In genomic region chr12:873954-874353, GRCh38 we compare ENCODE assay signal across 18 cellular contexts.
DNase-seq lines count a peak whose midpoint lies in the region; ATAC-seq, FAIRE-seq and TF ChIP-seq lines count a peak whose summit lies in the region.
"Had no signal": no experiment of that assay in that cellular context is flagged by ENCODE, and none has a peak within 500 bp of the region (broad histone marks: within the 10 kb centered on the region; RNA-seq: fewer than 3 reads in every experiment).

No MANE protein-coding gene starts in this region.

- no peaks in the 10 kb centered on the region for H3K9me3 Mint-ChIP-seq in activated naive CD8-positive, alpha-beta T cell treated with anti-CD3 and anti-CD28 coated beads, Interleukin-2, amount 50 U/mL, for 24 hours
- H3K9me3 Mint-ChIP-seq: T-helper 1 cell treated with Interleukin-12 subunit alpha and Interleukin-12 subunit beta and Interleukin-4 antibody, amounts not matched to agents 30 μg/mL and 1 μg/mL, for 36 hours had no signal

- H3K27me3 Mint-ChIP-seq in activated naive CD8-positive, alpha-beta T cell treated with anti-CD3 and anti-CD28 coated beads, Interleukin-2, amount 50 U/mL, for 24 hours = no peaks in the 10 kb centered on the region

- peak; percentile 63 for FAIRE-seq in GM12892 (lab: Jason Lieb, UNC)

- DNase-seq in A172 (ENCODE audit: low spot score) = peak; percentile 8
- no peak for DNase-seq in GM12892 (ENCODE audit: insufficient read length)
- no peak for DNase-seq in activated naive CD8-positive, alpha-beta T cell treated with anti-CD3 and anti-CD28 coated beads, Interleukin-2, amount 50 U/mL, for 24 hours
- DNase-seq in left lobe of liver (ENCODE audit: low spot score) = no peak
- DNase-seq in T-helper 9 cell = no peak
- no peak for DNase-seq in DMS 273 (lab: John Stamatoyannopoulos, UW; ENCODE audit: unreplicated experiment)
- no peak for DNase-seq in posterior vena cava (ENCODE audit: low spot score)
- no peak for DNase-seq in GDM1 (lab: John Stamatoyannopoulos, UW)
- DNase-seq: activated CD4-positive, alpha-beta T cell treated with anti-CD3 and anti-CD28 coated beads for 4 hours; BE2C; body of pancreas; effector CD8-positive, alpha-beta T cell; foreskin fibroblast; NCI-H2081 treated with DMSO at 0.1 percent for 48 hours; NCI-H774; occipital lobe; stimulated activated CD4-positive, alpha-beta T cell treated with anti-CD3 and anti-CD28 coated beads, Interleukin-12 subunit alpha, Interleukin-12 subunit beta, amount 100 ng/mL, for 4 hours had no signal

- TF ChIP-seq POLR2A in GM12892 (IDR thresholded peaks at IDR 0.05; ENCODE audit: low read depth, low read length) = no peak

- peaks cover 15% of the 10 kb centered on the region for H3K4me1 Mint-ChIP-seq in activated naive CD8-positive, alpha-beta T cell treated with anti-CD3 and anti-CD28 coated beads, Interleukin-2, amount 50 U/mL, for 24 hours

- no peak overlapping the region for H3K4me3 Mint-ChIP-seq in activated naive CD8-positive, alpha-beta T cell treated with anti-CD3 and anti-CD28 coated beads, Interleukin-2, amount 50 U/mL, for 24 hours
- H3K4me3 Mint-ChIP-seq: T-helper 1 cell treated with Interleukin-12 subunit alpha and Interleukin-12 subunit beta and Interleukin-4 antibody, amounts not matched to agents 30 μg/mL and 1 μg/mL, for 36 hours had no signal

- ATAC-seq in activated naive CD8-positive, alpha-beta T cell treated with anti-CD3 and anti-CD28 coated beads, Interleukin-2, amount 50 U/mL, for 24 hours = peak; percentile 75
- peak; percentile 26 for ATAC-seq in left lobe of liver
- ATAC-seq: body of pancreas had no signal

- intact Hi-C loops in posterior vena cava (cut with DNase I) = no loop called here

- peaks cover 34% of the 10 kb centered on the region for H3K36me3 Mint-ChIP-seq in activated naive CD8-positive, alpha-beta T cell treated with anti-CD3 and anti-CD28 coated beads, Interleukin-2, amount 50 U/mL, for 24 hours (ENCODE audit: low read depth)

- peak overlapping the region; percentile 27 for H3K27ac Mint-ChIP-seq in activated naive CD8-positive, alpha-beta T cell treated with anti-CD3 and anti-CD28 coated beads, Interleukin-2, amount 50 U/mL, for 24 hours
- H3K27ac Mint-ChIP-seq: T-helper 1 cell treated with Interleukin-12 subunit alpha and Interleukin-12 subunit beta and Interleukin-4 antibody, amounts not matched to agents 30 μg/mL and 1 μg/mL, for 36 hours had no signal
